Comparison of ENCODE assay signal across 15 cellular contexts in the genomic region with DNA sequence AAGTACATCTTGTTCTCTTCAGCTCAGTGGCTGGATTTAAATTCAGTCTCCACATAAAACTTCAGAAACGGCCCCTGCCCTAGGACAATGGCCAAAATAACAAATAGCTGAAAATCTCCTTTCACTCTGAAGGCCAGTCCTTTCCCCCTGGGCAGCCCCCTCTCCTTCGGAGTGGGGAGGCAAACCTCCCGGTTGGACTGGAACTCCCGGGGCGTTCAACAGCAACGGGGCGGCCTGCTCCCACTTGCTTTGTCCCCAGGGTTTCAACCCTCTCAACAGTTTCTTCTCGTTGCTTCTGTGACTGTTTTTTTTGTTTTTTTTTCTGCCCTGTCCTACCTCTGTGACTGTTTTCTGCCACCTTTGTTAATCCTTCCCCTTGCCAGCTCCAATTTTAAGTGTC.
DNase-seq lines count a peak whose midpoint lies in the region; ATAC-seq lines count a peak whose summit lies in the region.
"Had no signal": no experiment of that assay in that cellular context is flagged by ENCODE, and none has a peak within 500 bp of the region (broad histone marks: within the 10 kb centered on the region; RNA-seq: fewer than 3 reads in every experiment).

No MANE protein-coding gene starts in this region.

- H3K4me3 Mint-ChIP-seq in activated T-cell treated with anti-CD3 and anti-CD28 coated beads, Interleukin-2, amount 50 U/mL, for 24 hours = peak overlapping the region; percentile 55
- peak overlapping the region; percentile 64 for H3K4me3 Mint-ChIP-seq in activated T-helper 1 cell treated with anti-CD3 and anti-CD28 coated beads, Interleukin-12 subunit alpha, Interleukin-12 subunit beta, Interleukin-2, Interleukin-4 antibody, amounts not matched to agents 30 ng/mL and 10 ng/mL and 1 ng/mL, durations not matched to agents 14 hours and 24 hours and 36 hours
- peak overlapping the region in 1 of 2 donors; percentile 42 for H3K4me3 Mint-ChIP-seq in stimulated activated naive B cell treated with anti-CD40 and anti-IgM and Interleukin-4, amounts not matched to agents 10 μg/mL and 1 μg/mL and 100 μg/mL, for 72 hours

- no peaks in the 10 kb centered on the region for H3K27me3 Mint-ChIP-seq in activated T-cell treated with anti-CD3 and anti-CD28 coated beads, Interleukin-2, amount 50 U/mL, for 24 hours
- no peaks in the 10 kb centered on the region for H3K27me3 Mint-ChIP-seq in activated T-helper 1 cell treated with anti-CD3 and anti-CD28 coated beads, Interleukin-12 subunit alpha, Interleukin-12 subunit beta, Interleukin-2, Interleukin-4 antibody, amounts not matched to agents 30 ng/mL and 10 ng/mL and 1 ng/mL, durations not matched to agents 14 hours and 24 hours and 36 hours (ENCODE audit: insufficient read depth)
- no peaks in the 10 kb centered on the region for H3K27me3 Mint-ChIP-seq in stimulated activated naive B cell treated with anti-CD40 and anti-IgM and Interleukin-4, amounts not matched to agents 10 μg/mL and 1 μg/mL and 100 μg/mL, for 72 hours

- H3K27ac Mint-ChIP-seq in activated T-cell treated with anti-CD3 and anti-CD28 coated beads, Interleukin-2, amount 50 U/mL, for 24 hours = peak overlapping the region; percentile 95
- peak overlapping the region; percentile 76 for H3K27ac Mint-ChIP-seq in activated T-helper 1 cell treated with anti-CD3 and anti-CD28 coated beads, Interleukin-12 subunit alpha, Interleukin-12 subunit beta, Interleukin-2, Interleukin-4 antibody, amounts not matched to agents 30 ng/mL and 10 ng/mL and 1 ng/mL, durations not matched to agents 14 hours and 24 hours and 36 hours
- peak overlapping the region; percentile 86 for H3K27ac Mint-ChIP-seq in stimulated activated naive B cell treated with anti-CD40 and anti-IgM and Interleukin-4, amounts not matched to agents 10 μg/mL and 1 μg/mL and 100 μg/mL, for 72 hours

- peaks cover 61% of the 10 kb centered on the region for H3K4me1 Mint-ChIP-seq in activated T-cell treated with anti-CD3 and anti-CD28 coated beads, Interleukin-2, amount 50 U/mL, for 24 hours (ENCODE audit: low read depth)
- peaks cover 53% of the 10 kb centered on the region for H3K4me1 Mint-ChIP-seq in activated T-helper 1 cell treated with anti-CD3 and anti-CD28 coated beads, Interleukin-12 subunit alpha, Interleukin-12 subunit beta, Interleukin-2, Interleukin-4 antibody, amounts not matched to agents 30 ng/mL and 10 ng/mL and 1 ng/mL, durations not matched to agents 14 hours and 24 hours and 36 hours (ENCODE audit: low read depth)
- peaks cover 70 to 95% of the 10 kb centered on the region in 2 donors for H3K4me1 Mint-ChIP-seq in stimulated activated naive B cell treated with anti-CD40 and anti-IgM and Interleukin-4, amounts not matched to agents 10 μg/mL and 1 μg/mL and 100 μg/mL, for 72 hours

- ATAC-seq in HG02678 (IDR thresholded peaks at IDR 0.05; ENCODE audit: unreplicated experiment) = peak; percentile 5
- no peak for ATAC-seq in stimulated activated naive B cell treated with anti-CD40 and anti-IgM and Interleukin-4, amounts not matched to agents 10 μg/mL and 1 μg/mL and 100 μg/mL, for 72 hours (replicated peaks)
- ATAC-seq in GM18520 (IDR thresholded peaks at IDR 0.05; ENCODE audit: unreplicated experiment) = no peak
- ATAC-seq: psoas muscle had no signal

- peak; percentile 52 for DNase-seq in activated T-cell treated with anti-CD3 and anti-CD28 coated beads, Interleukin-2, amount 50 U/mL, for 24 hours
- DNase-seq in activated T-cell treated with anti-CD3 and anti-CD28 coated beads for 4 hours (no peak), globus pallidus (ENCODE audit: low spot score) (no peak), medulla oblongata (ENCODE audit: extremely low spot score) (no peak)
- DNase-seq in activated T-helper 1 cell treated with anti-CD3 and anti-CD28 coated beads, Interleukin-12 subunit alpha, Interleukin-12 subunit beta, Interleukin-2, Interleukin-4 antibody, amounts not matched to agents 30 ng/mL and 10 ng/mL and 1 ng/mL, durations not matched to agents 14 hours and 24 hours and 36 hours (ENCODE audit: low spot score) = no peak
- DNase-seq in stimulated activated naive B cell treated with anti-CD40 and anti-IgM and Interleukin-4, amounts not matched to agents 10 μg/mL and 1 μg/mL and 100 μg/mL, for 72 hours = no peak
- DNase-seq: EL, left ventricle myocardium inferior, NCI-H1092 treated with DMSO at 0.1 percent for 48 hours, NCI-H774, psoas muscle, SK-N-SH, substantia nigra had no signal

- H3K36me3 Mint-ChIP-seq in activated T-cell treated with anti-CD3 and anti-CD28 coated beads, Interleukin-2, amount 50 U/mL, for 24 hours (ENCODE audit: low read depth) = no peaks in the 10 kb centered on the region
- no peaks in the 10 kb centered on the region for H3K36me3 Mint-ChIP-seq in activated T-helper 1 cell treated with anti-CD3 and anti-CD28 coated beads, Interleukin-12 subunit alpha, Interleukin-12 subunit beta, Interleukin-2, Interleukin-4 antibody, amounts not matched to agents 30 ng/mL and 10 ng/mL and 1 ng/mL, durations not matched to agents 14 hours and 24 hours and 36 hours (ENCODE audit: low read depth)
- no peaks in the 10 kb centered on the region for H3K36me3 Mint-ChIP-seq in stimulated activated naive B cell treated with anti-CD40 and anti-IgM and Interleukin-4, amounts not matched to agents 10 μg/mL and 1 μg/mL and 100 μg/mL, for 72 hours

- H3K9me3 Mint-ChIP-seq in activated T-cell treated with anti-CD3 and anti-CD28 coated beads, Interleukin-2, amount 50 U/mL, for 24 hours = no peaks in the 10 kb centered on the region
- no peaks in the 10 kb centered on the region for H3K9me3 Mint-ChIP-seq in activated T-helper 1 cell treated with anti-CD3 and anti-CD28 coated beads, Interleukin-12 subunit alpha, Interleukin-12 subunit beta, Interleukin-2, Interleukin-4 antibody, amounts not matched to agents 30 ng/mL and 10 ng/mL and 1 ng/mL, durations not matched to agents 14 hours and 24 hours and 36 hours
- H3K9me3 Mint-ChIP-seq in stimulated activated naive B cell treated with anti-CD40 and anti-IgM and Interleukin-4, amounts not matched to agents 10 μg/mL and 1 μg/mL and 100 μg/mL, for 72 hours = peaks cover 4 to 5% of the 10 kb centered on the region in 2 donors

- intact Hi-C loops in activated T-helper 1 cell treated with anti-CD3 and anti-CD28 coated beads, Interleukin-12 subunit alpha, Interleukin-12 subunit beta, Interleukin-2, Interleukin-4 antibody, amounts not matched to agents 30 ng/mL and 10 ng/mL and 1 ng/mL, durations not matched to agents 14 hours and 24 hours and 36 hours (cut with micrococcal nuclease) = loop anchor here (1.0 to 2.0 kb wide), 17 partner anchors 20 to 1207 kb away; partner anchors contain the start of gene DUSP22
